20 cellular contexts compared by ENCODE assay signal in genomic region chr16:11779074-11779473, GRCh38. TPM values are rescaled to one million over a fixed set of nuclear protein-coding genes. Genes with fewer than 3 reads are reported as not detected.
A peak's percentile ranks its signal among the peaks of the same experiment; 100 is the strongest.
DNase-seq lines count a peak whose midpoint lies in the region; ATAC-seq, FAIRE-seq and TF ChIP-seq lines count a peak whose summit lies in the region.
"Had no signal": no experiment of that assay in that cellular context is flagged by ENCODE, and none has a peak within 500 bp of the region (broad histone marks: within the 10 kb centered on the region; RNA-seq: fewer than 3 reads in every experiment).

No MANE protein-coding gene starts in this region.

- H2BK15ac ChIP-seq in IMR-90 (ENCODE audit: low read depth, low read length), result no peak overlapping the region

- POLR2A ChIA-PET in IMR-90 (lab: Charles Lee; ENCODE audit: unreplicated experiment), result no interaction called here
- POLR2A ChIA-PET in GM12878 (lab: Charles Lee), result interaction anchor here (1.2 to 21.9 kb wide), 3 partner anchors 16 to 90 kb away, joined by 5 to 410 read pairs (median 5); partner anchors contain the start of genes TXNDC11 and ZC3H7A

- dilution Hi-C loops in IMR-90 (cut with HindIII; ENCODE audit: low sequenced_read_pairs, unreplicated experiment), result no loop called here

- RAD21 ChIA-PET in GM12878 (lab: Charles Lee; ENCODE audit: unreplicated experiment), result interaction anchor here (0.9 to 5.7 kb wide), 3 partner anchors 10 to 19 kb away, joined by 3 to 33 read pairs (median 3); no protein-coding TSS in a partner anchor

- no peak overlapping the region for H2BK5ac ChIP-seq in IMR-90 (ENCODE audit: low read depth, low read length, poor library complexity, severe bottlenecking)

- peaks cover 44% of the 10 kb centered on the region for H3K4me1 ChIP-seq in CD4-positive, CD25-positive, alpha-beta regulatory T cell (ENCODE audit: control insufficient read depth, insufficient read depth, low read length, poor library complexity, severe bottlenecking)
- H3K4me1 ChIP-seq in IMR-90 (ENCODE audit: control insufficient read depth, insufficient read depth, low read length) (peaks cover 19% of the 10 kb centered on the region), GM12878 (ENCODE audit: control insufficient read depth, insufficient read depth, low read length) (peaks cover 29% of the 10 kb centered on the region), small intestine (ENCODE audit: control insufficient read depth in 2 of 2, insufficient read depth in 1 of 2, low read depth in 1 of 2, low read length in 1 of 2) (peaks cover 0 to 14% of the 10 kb centered on the region in 2 donors)

- H4K20me1 ChIP-seq in IMR-90 (ENCODE audit: insufficient read depth, low read length) (peaks cover 6% of the 10 kb centered on the region), GM12878 (ENCODE audit: control insufficient read depth, insufficient read depth) (no peaks in the 10 kb centered on the region)

- H3K9me3 Mint-ChIP-seq in CD4-positive, CD25-positive, alpha-beta regulatory T cell, result no peaks in the 10 kb centered on the region
- H3K9me3 Mint-ChIP-seq: CD4-positive, alpha-beta T cell; CD8-positive, alpha-beta memory T cell; GM23338; H9 had no signal

- intact Hi-C loops in IMR-90 (cut with micrococcal nuclease) (no loop called here), GM12878 (cut with micrococcal nuclease; ENCODE audit: unreplicated experiment) (no loop called here), head of caudate nucleus (cut with DNase I) (no loop called here)

- peak overlapping the region; percentile 37 for H3K27ac ChIP-seq in CD4-positive, CD25-positive, alpha-beta regulatory T cell (ENCODE audit: insufficient read depth, low read length, poor library complexity, severe bottlenecking)
- H3K27ac ChIP-seq in IMR-90 (ENCODE audit: insufficient read depth, low read length) (no peak overlapping the region), GM12878 (ENCODE audit: control insufficient read depth, insufficient read depth) (no peak overlapping the region), small intestine (ENCODE audit: low read depth in 1 of 2, low read length in 1 of 2) (no peak overlapping the region)
- H3K27ac ChIP-seq: BLaER1, C4-2B had no signal

- no peak overlapping the region for H3K18ac ChIP-seq in IMR-90 (ENCODE audit: low read depth, low read length)

- no peak overlapping the region for H3K56ac ChIP-seq in IMR-90 (ENCODE audit: extremely low read depth, insufficient read depth, low read length)

- H4K5ac ChIP-seq in IMR-90 (ENCODE audit: low read depth, low read length), result no peak overlapping the region

- no peak overlapping the region for H3K4ac ChIP-seq in IMR-90 (ENCODE audit: low read depth, low read length)

- H2AFZ ChIP-seq in IMR-90 (replicated peaks; ENCODE audit: low read length, poor library complexity), result no peak overlapping the region
- no peak overlapping the region for H2AFZ ChIP-seq in GM12878 (ENCODE audit: control insufficient read depth, low read depth, low read length)
- H2AFZ ChIP-seq: GM23338 had no signal

- TF ChIP-seq POLR2A in IMR-90 (IDR thresholded peaks at IDR 0.05; ENCODE audit: low read depth, low read length), result no peak
- TF ChIP-seq POLR2A in GM12878 (IDR thresholded peaks at IDR 0.05; ENCODE audit: low read depth, low read length), result no peak

- H3K9ac ChIP-seq in IMR-90 (ENCODE audit: low read depth, low read length), result no peak overlapping the region
- H3K9ac ChIP-seq in GM12878 (ENCODE audit: control insufficient read depth, insufficient read depth, low read length), result no peak overlapping the region
- H3K9ac ChIP-seq: BLaER1 had no signal

- H4K8ac ChIP-seq in IMR-90 (ENCODE audit: low read depth in 2 of 2, low read length in 2 of 2), result no peak overlapping the region

- H4K91ac ChIP-seq in IMR-90 (ENCODE audit: insufficient read depth, low read depth, low read length), result no peak overlapping the region

- H3K9me1 ChIP-seq in IMR-90 (ENCODE audit: insufficient read depth, low read length), result peaks cover 7% of the 10 kb centered on the region

- in situ Hi-C loops in IMR-90 (cut with MboI; ENCODE audit: low sequenced_read_pairs), result no loop called here
- in situ Hi-C loops in GM12878 (cut with MboI), result no loop called here

- no peaks in the 10 kb centered on the region for H3K27me3 ChIP-seq in CD4-positive, CD25-positive, alpha-beta regulatory T cell (ENCODE audit: control insufficient read depth, insufficient read depth, low read length)
- H3K27me3 ChIP-seq in IMR-90 (ENCODE audit: control insufficient read depth, insufficient read depth, low read length) (no peaks in the 10 kb centered on the region), GM12878 (replicated peaks in 1 of 2; ENCODE audit: control insufficient read depth in 2 of 2, insufficient read depth in 2 of 2, low read length in 1 of 2) (no peaks in the 10 kb centered on the region), small intestine (ENCODE audit: control insufficient read depth in 2 of 2, insufficient read depth in 2 of 2, low read length in 2 of 2) (no peaks in the 10 kb centered on the region)
- H3K27me3 ChIP-seq: BLaER1 had no signal

- no peak overlapping the region for H2BK120ac ChIP-seq in IMR-90 (ENCODE audit: low read depth, low read length)

- no peak overlapping the region for H3K14ac ChIP-seq in IMR-90 (replicated peaks; ENCODE audit: low read depth, low read length)

- no peak for TF ChIP-seq EP300 in GM12878 (IDR thresholded peaks at IDR 0.05; ENCODE audit: borderline replicate concordance in 1 of 2, control insufficient read depth in 1 of 2, low read depth in 2 of 2, low read length in 2 of 2)

- peak overlapping the region in 1 of 3 donors; percentile 62 for H3K27ac Mint-ChIP-seq in CD4-positive, CD25-positive, alpha-beta regulatory T cell
- H3K27ac Mint-ChIP-seq: B cell; CD4-positive, alpha-beta T cell; GM23338; H9 had no signal

- WGBS in IMR-90 (ENCODE audit: extremely low coverage in 2 of 2, insufficient read length in 1 of 2), 2 experiments, result no CpG with 5 or more reads among the region's 7 CpGs
- 89% methylated on average over 7 of the region's 7 CpGs for WGBS in GM12878 (ENCODE audit: insufficient coverage, insufficient replicate concordance, low lambda C conversion rate, missing lambda C conversion rate)
- WGBS in small intestine, 3 donors, result 97 to 99% (median 98%) methylated on average over 7 of the region's 7 CpGs

- no peak overlapping the region for H2AK5ac ChIP-seq in IMR-90 (ENCODE audit: low read depth, low read length)

- SMC1A ChIA-PET in GM12878 (lab: Charles Lee; ENCODE audit: uncharacterized antibody, unreplicated experiment), result interaction anchor here (1.3 to 10.3 kb wide), 4 partner anchors 9 to 38 kb away, joined by 4 to 184 read pairs (median 70); partner anchors contain the start of genes TXNDC11 and ZC3H7A

- DNase-seq in CD4-positive, CD25-positive, alpha-beta regulatory T cell, result no peak
- DNase-seq in IMR-90 (no peak), GM12878 (ENCODE audit: low read depth, low spot score) (no peak), head of caudate nucleus (no peak), small intestine (no peak), NCI-H82 (lab: John Stamatoyannopoulos, UW) (no peak)
- DNase-seq: CD4-positive, alpha-beta T cell; CD8-positive, alpha-beta memory T cell; DMS 273 treated with DMSO at 0.1 percent for 48 hours; DMS79; EL; GF-D8; H9 had no signal

- H3K36me3 Mint-ChIP-seq in CD4-positive, CD25-positive, alpha-beta regulatory T cell, result peaks cover 33% of the 10 kb centered on the region

- H3K4me3 Mint-ChIP-seq in CD4-positive, CD25-positive, alpha-beta regulatory T cell, result no peak overlapping the region
- H3K4me3 Mint-ChIP-seq: B cell; CD4-positive, alpha-beta T cell; CD8-positive, alpha-beta memory T cell; GM23338; H9 had no signal

- BruUV-seq in IMR-90 (replicated peaks; lab: Mats Ljungman, UMichigan), result no TSS peak
- no TSS peak for BruUV-seq in GM12878 (replicated peaks; lab: Mats Ljungman, UMichigan)

- peaks cover 22 to 53% (median 39%) of the 10 kb centered on the region in 4 donors for H3K4me1 Mint-ChIP-seq in CD4-positive, CD25-positive, alpha-beta regulatory T cell

- TF ChIP-seq CTCF in IMR-90 (conservative IDR thresholded peaks at IDR 0.05; ENCODE audit: low read depth, low read length) (no peak), GM12878 (IDR thresholded peaks at IDR 0.05 in 2 of 3, conservative IDR thresholded peaks at IDR 0.05 in 1 of 3; ENCODE audit: control insufficient read depth in 2 of 3, extremely low read depth in 1 of 3, insufficient read depth in 1 of 3, low read depth in 3 of 3, low read length in 3 of 3) (no peak)

- peaks cover 27 to 77% of the 10 kb centered on the region in 2 experiments for H3K79me1 ChIP-seq in IMR-90 (ENCODE audit: low read depth in 1 of 2, low read length in 2 of 2)

- no peak overlapping the region for H3K23ac ChIP-seq in IMR-90 (ENCODE audit: low read depth, low read length)

- no peak overlapping the region for H3K4me3 ChIP-seq in CD4-positive, CD25-positive, alpha-beta regulatory T cell (ENCODE audit: low read depth, low read length)
- no peak overlapping the region for H3K4me3 ChIP-seq in IMR-90 (ENCODE audit: insufficient read depth, low read depth, low read length)
- H3K4me3 ChIP-seq in GM12878, result no peak overlapping the region
- no peak overlapping the region for H3K4me3 ChIP-seq in small intestine (ENCODE audit: low read depth in 1 of 2, low read length in 2 of 2)
- H3K4me3 ChIP-seq: BLaER1, GM23338 had no signal

- H3K79me2 ChIP-seq in GM12878 (ENCODE audit: control insufficient read depth, insufficient read depth, low read length), result peaks cover 47% of the 10 kb centered on the region

- FAIRE-seq in GM12878 (lab: Jason Lieb, UNC) (no peak), small intestine (lab: Jason Lieb, UNC) (no peak)
- FAIRE-seq: D721Med, GM19239 had no signal

- H3K4me2 ChIP-seq in IMR-90 (ENCODE audit: low read depth, low read length) (no peak overlapping the region), GM12878 (ENCODE audit: control insufficient read depth, insufficient read depth) (no peak overlapping the region)
- H3K4me2 ChIP-seq: BLaER1, GM23338 had no signal

- H2BK20ac ChIP-seq in IMR-90 (ENCODE audit: low read depth, low read length), result no peak overlapping the region

- peaks cover 4% of the 10 kb centered on the region for H3K27me3 Mint-ChIP-seq in CD4-positive, CD25-positive, alpha-beta regulatory T cell
- H3K27me3 Mint-ChIP-seq: B cell; CD4-positive, alpha-beta T cell; CD8-positive, alpha-beta memory T cell had no signal

- CTCF ChIA-PET in IMR-90 (lab: Yijun Ruan, JAX) (interaction anchor here (0.9 kb wide), 1 partner anchor 18 kb away, joined by 5 read pairs; the partner anchor contains the start of gene ZC3H7A), GM12878 (lab: Yijun Ruan, JAX) (interaction anchor here (1.2 to 4.3 kb wide), 2 partner anchors 13 to 18 kb away, joined by 4 to 19 read pairs; partner anchors contain the start of gene ZC3H7A)

- H3K36me3 ChIP-seq in CD4-positive, CD25-positive, alpha-beta regulatory T cell (ENCODE audit: control insufficient read depth, insufficient read depth, low read length), result peaks cover 54% of the 10 kb centered on the region
- H3K36me3 ChIP-seq in IMR-90 (ENCODE audit: control insufficient read depth, insufficient read depth, low read length) (peaks cover 30% of the 10 kb centered on the region), GM12878 (ENCODE audit: control insufficient read depth in 2 of 2, insufficient read depth in 2 of 2, low read length in 1 of 2) (peaks cover 2 to 16% of the 10 kb centered on the region in 2 experiments; a peak in 3 of 4 replicates), small intestine (ENCODE audit: control insufficient read depth in 2 of 2, insufficient read depth in 2 of 2, low read length in 2 of 2) (peaks cover 2 to 13% of the 10 kb centered on the region in 2 donors)

- no peak for ATAC-seq in CD4-positive, CD25-positive, alpha-beta regulatory T cell (ENCODE audit: low read depth in 2 of 2)
- no peak for ATAC-seq in IMR-90 (ENCODE audit: low read depth)
- ATAC-seq in GM12878, result no peak
- ATAC-seq: GM23338, HCT116 had no signal

- no peaks in the 10 kb centered on the region for H3K9me3 ChIP-seq in CD4-positive, CD25-positive, alpha-beta regulatory T cell (ENCODE audit: control insufficient read depth in 2 of 2, low read length in 2 of 2)
- H3K9me3 ChIP-seq in IMR-90 (ENCODE audit: control insufficient read depth, insufficient read depth, low read length) (no peaks in the 10 kb centered on the region), GM12878 (replicated peaks; ENCODE audit: control insufficient read depth, insufficient read depth, low read length) (no peaks in the 10 kb centered on the region), small intestine (ENCODE audit: control insufficient read depth, low read depth) (no peaks in the 10 kb centered on the region)
- H3K9me3 ChIP-seq: BLaER1 had no signal

- no peak overlapping the region for H2AK9ac ChIP-seq in IMR-90 (replicated peaks; ENCODE audit: low read depth, low read length, poor library complexity)

- no peak for TF ChIP-seq RAD21 in IMR-90 (IDR thresholded peaks at IDR 0.05; ENCODE audit: low read length)
- TF ChIP-seq RAD21 in GM12878 (IDR thresholded peaks at IDR 0.05; ENCODE audit: insufficient read depth, low read depth, low read length), result no peak

RNA-seq across cellular contexts. Expression of gene ZC3H7A, which starts 18.0 kb away (rescaled TPM):
- 157 TPM for total RNA-seq in CD4-positive, CD25-positive, alpha-beta regulatory T cell
- 10 to 100 TPM; 43.3 to 49.5 (median 47.5) TPM for polyA plus RNA-seq in CD4-positive, CD25-positive, alpha-beta regulatory T cell
- total RNA-seq in IMR-90 (2012; rRNA removed), result 22.2 and 33.3 TPM in 2 replicates
- 48.3 and 53.9 TPM in 2 replicates for polyA plus RNA-seq in IMR-90 (2012; rRNA removed)
- 11.5 and 30.5 TPM in 2 replicates for polyA plus RNA-seq in IMR-90 (2012; cell fraction: cytosol; rRNA removed)
- polyA plus RNA-seq in IMR-90 (2012; cell fraction: nucleus; rRNA removed; ENCODE audit: low replicate concordance), result 11.4 and 92.1 TPM in 2 replicates
- total RNA-seq in GM12878 (2013; cell fraction: nucleolus; rRNA removed), result 438 and 443 TPM in 2 replicates
- 53.8 and 61.9 TPM in 2 replicates for total RNA-seq in GM12878 (2014; rRNA removed)
- total RNA-seq in GM12878 (2014; rRNA removed; fragmentation: Illumina TruSeq; extraction: Trizol), result 63.2 and 68.6 TPM in 2 replicates
- 67.0 and 67.9 TPM in 2 replicates for total RNA-seq in GM12878 (2021)
- 58.3 TPM for polyA plus RNA-seq in GM12878 (2011; ENCODE audit: low read depth)
- polyA plus RNA-seq in GM12878 (2011; rRNA removed), result 188 and 243 TPM in 2 replicates
- polyA plus RNA-seq in GM12878 (2011; cell fraction: cytosol; rRNA removed), result 117 and 155 TPM in 2 replicates
- 352 and 369 TPM in 2 replicates for polyA plus RNA-seq in GM12878 (2011; cell fraction: nucleus; rRNA removed)
- 57.6 and 76.8 TPM in 2 replicates for polyA plus RNA-seq in GM12878 (2012)
- polyA plus RNA-seq in GM12878 (2014; fragmentation: Illumina TruSeq; extraction: Trizol), result 94.8 and 123 TPM in 2 replicates
- 10 to 100 TPM; 46.3 to 77.8 TPM for polyA plus RNA-seq in GM12878 (2014; fragmentation: Nextera tagmentation; extraction: Ambion mirVana)
- polyA plus RNA-seq in GM12878 (2014; rRNA removed), result 54.6 and 56.6 TPM in 2 replicates
- 10 to 100 TPM; 69.4 to 70.0 TPM for polyA plus RNA-seq in GM12878 (2016; fragmentation: Nextera tagmentation; extraction: Ambion mirVana)
- 106 and 129 TPM in 2 replicates for polyA minus RNA-seq in GM12878 (2011; rRNA and poly(A)+ RNA removed)
- 34.3 and 36.0 TPM in 2 replicates for polyA minus RNA-seq in GM12878 (2011; cell fraction: cytosol; rRNA and poly(A)+ RNA removed)
- polyA minus RNA-seq in GM12878 (2011; cell fraction: nucleus; rRNA and poly(A)+ RNA removed), result 89.0 and 106 TPM in 2 replicates
- 10 to 100 TPM; 21.2 to 39.1 (median 34.6) TPM for polyA plus RNA-seq in small intestine

RNA-seq across cellular contexts. Expression of gene TXNDC11, which starts 36.4 kb away (rescaled TPM):
- total RNA-seq in CD4-positive, CD25-positive, alpha-beta regulatory T cell, result 178 TPM
- polyA plus RNA-seq in CD4-positive, CD25-positive, alpha-beta regulatory T cell, result 10 to 100 TPM; 64.9 to 77.2 (median 70.0) TPM
- total RNA-seq in IMR-90 (2012; rRNA removed) (23.9 and 25.3 TPM in 2 replicates), GM12878 (2014; rRNA removed) (54.4 and 59.1 TPM in 2 replicates), GM12878 (2014; rRNA removed; fragmentation: Illumina TruSeq; extraction: Trizol) (33.3 and 43.1 TPM in 2 replicates), GM12878 (2021) (45.8 and 51.8 TPM in 2 replicates)
- polyA plus RNA-seq in IMR-90 (2012; rRNA removed) (42.9 and 50.0 TPM in 2 replicates), GM12878 (2011; rRNA removed) (71.0 and 86.7 TPM in 2 replicates), GM12878 (2014; fragmentation: Illumina TruSeq; extraction: Trizol) (40.7 and 49.9 TPM in 2 replicates), GM12878 (2014; fragmentation: Nextera tagmentation; extraction: Ambion mirVana) (1 to 10 TPM; 1.7 to 7.3 TPM), GM12878 (2014; rRNA removed) (57.0 and 59.9 TPM in 2 replicates), GM12878 (2016; fragmentation: Nextera tagmentation; extraction: Ambion mirVana) (10 to 100 TPM; 69.8 to 70.7 TPM), small intestine (10 to 100 TPM; 49.7 to 73.4 (median 49.7) TPM)
- 37.8 and 42.7 TPM in 2 replicates for polyA plus RNA-seq in IMR-90 (2012; cell fraction: cytosol; rRNA removed)
- 42.1 and 47.2 TPM in 2 replicates for polyA plus RNA-seq in IMR-90 (2012; cell fraction: nucleus; rRNA removed; ENCODE audit: low replicate concordance)
- total RNA-seq in GM12878 (2013; cell fraction: nucleolus; rRNA removed), result 97.8 and 99.6 TPM in 2 replicates
- 38.0 TPM for polyA plus RNA-seq in GM12878 (2011; ENCODE audit: low read depth)
- polyA plus RNA-seq in GM12878 (2011; cell fraction: cytosol; rRNA removed), result 96.3 and 103 TPM in 2 replicates
- polyA plus RNA-seq in GM12878 (2011; cell fraction: nucleus; rRNA removed), result 86.4 and 91.4 TPM in 2 replicates
- polyA plus RNA-seq in GM12878 (2012), result 48.2 and 55.5 TPM in 2 replicates
- 79.2 and 95.3 TPM in 2 replicates for polyA minus RNA-seq in GM12878 (2011; rRNA and poly(A)+ RNA removed)
- polyA minus RNA-seq in GM12878 (2011; cell fraction: cytosol; rRNA and poly(A)+ RNA removed), result 28.7 and 34.5 TPM in 2 replicates
- 27.4 and 50.4 TPM in 2 replicates for polyA minus RNA-seq in GM12878 (2011; cell fraction: nucleus; rRNA and poly(A)+ RNA removed)
